In the genomic region with DNA sequence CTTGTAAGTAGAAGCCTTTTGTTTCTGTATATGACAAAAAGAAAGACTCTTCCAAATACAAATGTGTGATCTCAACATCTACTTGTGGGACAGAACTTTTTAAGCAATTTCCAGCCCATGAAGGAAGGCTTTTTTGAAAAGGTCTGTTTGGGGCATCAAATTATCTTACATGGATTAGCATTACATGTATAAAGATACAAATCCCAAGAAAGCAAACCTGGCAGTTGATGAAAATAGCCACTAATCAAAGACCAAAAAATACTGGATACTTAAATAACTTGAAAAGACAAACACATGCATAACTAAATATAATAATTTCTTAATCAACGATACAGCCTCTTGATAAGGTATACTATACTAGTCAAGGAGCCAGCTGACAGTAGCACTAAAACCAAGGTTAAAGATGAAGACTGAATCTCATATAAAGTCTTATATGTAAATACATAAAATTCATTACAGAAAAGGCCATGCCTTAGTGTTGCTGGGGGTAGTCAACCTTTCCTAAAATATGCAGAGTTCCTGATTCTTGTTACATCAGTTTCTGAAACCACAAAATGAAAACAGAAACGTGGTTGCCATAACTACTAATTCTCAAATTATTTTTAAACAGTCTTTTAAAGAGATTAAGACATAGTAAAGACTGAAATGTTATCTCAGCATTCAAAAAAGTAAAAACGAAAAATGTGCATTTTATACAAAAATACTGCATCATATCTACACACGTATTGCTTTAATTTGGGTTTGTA, we compare ENCODE assay signal across 2 cellular contexts.
TF ChIP-seq lines count a peak whose summit lies in the region.

No MANE protein-coding gene starts in this region.

TF ChIP-seq in HCT116, 20 proteins besides CTCF, POLR2A, EP300 and RAD21 (continued from another document):
- no peak for TF ChIP-seq EZH2phosphoT487 (IDR thresholded peaks at IDR 0.05; ENCODE audit: borderline replicate concordance)
- TF ChIP-seq SRF (IDR thresholded peaks at IDR 0.05; ENCODE audit: low read depth): no peak
- no peak for TF ChIP-seq POLR2AphosphoS5 (IDR thresholded peaks at IDR 0.05; ENCODE audit: low read depth, low read length)
- TF ChIP-seq, protein P1, sequence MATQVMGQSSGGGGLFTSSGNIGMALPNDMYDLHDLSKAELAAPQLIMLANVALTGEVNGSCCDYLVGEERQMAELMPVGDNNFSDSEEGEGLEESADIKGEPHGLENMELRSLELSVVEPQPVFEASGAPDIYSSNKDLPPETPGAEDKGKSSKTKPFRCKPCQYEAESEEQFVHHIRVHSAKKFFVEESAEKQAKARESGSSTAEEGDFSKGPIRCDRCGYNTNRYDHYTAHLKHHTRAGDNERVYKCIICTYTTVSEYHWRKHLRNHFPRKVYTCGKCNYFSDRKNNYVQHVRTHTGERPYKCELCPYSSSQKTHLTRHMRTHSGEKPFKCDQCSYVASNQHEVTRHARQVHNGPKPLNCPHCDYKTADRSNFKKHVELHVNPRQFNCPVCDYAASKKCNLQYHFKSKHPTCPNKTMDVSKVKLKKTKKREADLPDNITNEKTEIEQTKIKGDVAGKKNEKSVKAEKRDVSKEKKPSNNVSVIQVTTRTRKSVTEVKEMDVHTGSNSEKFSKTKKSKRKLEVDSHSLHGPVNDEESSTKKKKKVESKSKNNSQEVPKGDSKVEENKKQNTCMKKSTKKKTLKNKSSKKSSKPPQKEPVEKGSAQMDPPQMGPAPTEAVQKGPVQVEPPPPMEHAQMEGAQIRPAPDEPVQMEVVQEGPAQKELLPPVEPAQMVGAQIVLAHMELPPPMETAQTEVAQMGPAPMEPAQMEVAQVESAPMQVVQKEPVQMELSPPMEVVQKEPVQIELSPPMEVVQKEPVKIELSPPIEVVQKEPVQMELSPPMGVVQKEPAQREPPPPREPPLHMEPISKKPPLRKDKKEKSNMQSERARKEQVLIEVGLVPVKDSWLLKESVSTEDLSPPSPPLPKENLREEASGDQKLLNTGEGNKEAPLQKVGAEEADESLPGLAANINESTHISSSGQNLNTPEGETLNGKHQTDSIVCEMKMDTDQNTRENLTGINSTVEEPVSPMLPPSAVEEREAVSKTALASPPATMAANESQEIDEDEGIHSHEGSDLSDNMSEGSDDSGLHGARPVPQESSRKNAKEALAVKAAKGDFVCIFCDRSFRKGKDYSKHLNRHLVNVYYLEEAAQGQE (IDR thresholded peaks at IDR 0.05; ENCODE audit: low read depth): no peak
- TF ChIP-seq, protein P2, sequence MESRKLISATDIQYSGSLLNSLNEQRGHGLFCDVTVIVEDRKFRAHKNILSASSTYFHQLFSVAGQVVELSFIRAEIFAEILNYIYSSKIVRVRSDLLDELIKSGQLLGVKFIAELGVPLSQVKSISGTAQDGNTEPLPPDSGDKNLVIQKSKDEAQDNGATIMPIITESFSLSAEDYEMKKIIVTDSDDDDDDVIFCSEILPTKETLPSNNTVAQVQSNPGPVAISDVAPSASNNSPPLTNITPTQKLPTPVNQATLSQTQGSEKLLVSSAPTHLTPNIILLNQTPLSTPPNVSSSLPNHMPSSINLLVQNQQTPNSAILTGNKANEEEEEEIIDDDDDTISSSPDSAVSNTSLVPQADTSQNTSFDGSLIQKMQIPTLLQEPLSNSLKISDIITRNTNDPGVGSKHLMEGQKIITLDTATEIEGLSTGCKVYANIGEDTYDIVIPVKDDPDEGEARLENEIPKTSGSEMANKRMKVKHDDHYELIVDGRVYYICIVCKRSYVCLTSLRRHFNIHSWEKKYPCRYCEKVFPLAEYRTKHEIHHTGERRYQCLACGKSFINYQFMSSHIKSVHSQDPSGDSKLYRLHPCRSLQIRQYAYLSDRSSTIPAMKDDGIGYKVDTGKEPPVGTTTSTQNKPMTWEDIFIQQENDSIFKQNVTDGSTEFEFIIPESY (IDR thresholded peaks at IDR 0.05; ENCODE audit: extremely low read depth, insufficient replicate concordance, low read length): no peak
- no peak for TF ChIP-seq EZH2 (IDR thresholded peaks at IDR 0.05)
- no peak for TF ChIP-seq SIN3A (IDR thresholded peaks at IDR 0.05; ENCODE audit: low read depth)
- no peak for TF ChIP-seq TCF7L2 (IDR thresholded peaks at IDR 0.05; ENCODE audit: borderline replicate concordance, extremely low read depth, insufficient read depth, insufficient read length)
- no peak for TF ChIP-seq EGR1 (IDR thresholded peaks at IDR 0.05; ENCODE audit: low read depth)

TF ChIP-seq in endothelial cell of umbilical vein, 7 proteins besides CTCF, POLR2A, EP300 and RAD21 (continued from another document):
- TF ChIP-seq, protein P3, sequence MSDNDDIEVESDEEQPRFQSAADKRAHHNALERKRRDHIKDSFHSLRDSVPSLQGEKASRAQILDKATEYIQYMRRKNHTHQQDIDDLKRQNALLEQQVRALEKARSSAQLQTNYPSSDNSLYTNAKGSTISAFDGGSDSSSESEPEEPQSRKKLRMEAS (IDR thresholded peaks at IDR 0.05; ENCODE audit: insufficient read depth, insufficient read length): no peak
- TF ChIP-seq EZH2 (IDR thresholded peaks at IDR 0.05; ENCODE audit: borderline replicate concordance, low read depth, low read length, severe bottlenecking) (no peak), GATA2 (IDR thresholded peaks at IDR 0.05; ENCODE audit: insufficient read depth, insufficient read length, low read depth, low read length) (no peak), MYC (IDR thresholded peaks at IDR 0.05; ENCODE audit: low read depth, low read length) (no peak), JUN (IDR thresholded peaks at IDR 0.05; ENCODE audit: borderline replicate concordance, insufficient read depth, insufficient read length, low read depth) (no peak), POLR2AphosphoS5 (IDR thresholded peaks at IDR 0.05; ENCODE audit: insufficient read depth, low read depth, low read length) (no peak)
TF ChIP-seq in endothelial cell of umbilical vein: peak in this region for 0.
